In the genomic region with DNA sequence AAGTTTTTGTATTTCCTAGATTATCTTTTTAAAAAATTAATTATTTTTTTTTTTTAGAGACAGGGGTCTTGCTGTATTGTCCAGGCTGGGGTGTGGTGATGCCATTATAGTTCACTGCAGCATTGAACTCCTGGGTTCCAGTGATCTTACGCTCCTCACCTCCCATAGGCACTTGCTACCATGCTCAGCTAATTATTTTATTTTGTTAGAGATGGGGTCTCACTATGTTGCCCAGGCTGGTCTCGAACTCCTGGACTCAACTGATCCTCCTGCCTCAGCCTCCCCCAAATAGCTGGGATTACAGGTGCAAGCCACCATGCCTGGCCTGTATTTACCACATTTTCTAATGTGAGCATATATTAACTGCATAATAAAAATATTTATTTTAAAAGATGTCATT, we compare ENCODE assay signal across 38 cellular contexts.
"Had no signal": no experiment of that assay in that cellular context is flagged by ENCODE, and none has a peak within 500 bp of the region (broad histone marks: within the 10 kb centered on the region; RNA-seq: fewer than 3 reads in every experiment).

No MANE protein-coding gene starts in this region.

- H3K9me3 ChIP-seq: ascending aorta had no signal

- H3K4me1 Mint-ChIP-seq: activated CD4-positive, alpha-beta memory T cell treated with anti-CD3 and anti-CD28 coated beads, Interleukin-2, amount 10 ng/mL, durations not matched to agents 7 days and 5 days; activated CD4-positive, alpha-beta T cell treated with anti-CD3 and anti-CD28 coated beads for 36 hours; activated CD4-positive, alpha-beta T cell treated with anti-CD3 and anti-CD28 coated beads, Interleukin-2, amount 10 ng/mL, durations not matched to agents 7 days and 5 days; activated CD8-positive, alpha-beta memory T cell treated with anti-CD3 and anti-CD28 coated beads, Interleukin-2, amount 10 ng/mL, durations not matched to agents 7 days and 5 days; activated naive CD4-positive, alpha-beta T cell treated with anti-CD3 and anti-CD28 coated beads, Interleukin-2, amount 10 ng/mL, durations not matched to agents 7 days and 5 days; activated naive CD4-positive, alpha-beta T cell treated with anti-CD3 and anti-CD28 coated beads, Interleukin-2, amount 50 U/mL, for 24 hours; activated naive CD8-positive, alpha-beta T cell treated with anti-CD3 and anti-CD28 coated beads, Interleukin-2, amount 10 ng/mL, durations not matched to agents 7 days and 5 days; activated naive CD8-positive, alpha-beta T cell treated with anti-CD3 and anti-CD28 coated beads, Interleukin-2, amount 50 U/mL, for 24 hours; central memory CD8-positive, alpha-beta T cell had no signal

- H3K4me3 Mint-ChIP-seq: activated CD4-positive, alpha-beta memory T cell treated with anti-CD3 and anti-CD28 coated beads, Interleukin-2, amount 10 ng/mL, durations not matched to agents 7 days and 5 days; activated CD4-positive, alpha-beta T cell treated with anti-CD3 and anti-CD28 coated beads for 36 hours; activated CD4-positive, alpha-beta T cell treated with anti-CD3 and anti-CD28 coated beads, Interleukin-2, amount 10 ng/mL, durations not matched to agents 7 days and 5 days; activated CD8-positive, alpha-beta memory T cell treated with anti-CD3 and anti-CD28 coated beads, Interleukin-2, amount 10 ng/mL, durations not matched to agents 7 days and 5 days; activated CD8-positive, alpha-beta T cell treated with anti-CD3 and anti-CD28 coated beads, Interleukin-2, amount 10 ng/mL, durations not matched to agents 7 days and 5 days; activated naive CD4-positive, alpha-beta T cell treated with anti-CD3 and anti-CD28 coated beads, Interleukin-2, amount 10 ng/mL, durations not matched to agents 7 days and 5 days; activated naive CD4-positive, alpha-beta T cell treated with anti-CD3 and anti-CD28 coated beads, Interleukin-2, amount 50 U/mL, for 24 hours; activated naive CD8-positive, alpha-beta T cell; activated naive CD8-positive, alpha-beta T cell treated with anti-CD3 and anti-CD28 coated beads, Interleukin-2, amount 10 ng/mL, durations not matched to agents 7 days and 5 days; activated naive CD8-positive, alpha-beta T cell treated with anti-CD3 and anti-CD28 coated beads, Interleukin-2, amount 50 U/mL, for 24 hours; activated T-cell treated with anti-CD3 and anti-CD28 coated beads, Interleukin-2, amount 50 U/mL, for 24 hours; brain; central memory CD8-positive, alpha-beta T cell; T-helper 1 cell treated with Interleukin-12 subunit alpha and Interleukin-12 subunit beta and Interleukin-4 antibody, amounts not matched to agents 30 μg/mL and 1 μg/mL, for 36 hours; T-helper 2 cell treated with Interferon-gamma antibody and Interleukin-4, amounts not matched to agents 5 μg/mL and 100 μg/mL, for 36 hours had no signal

- H3K27ac Mint-ChIP-seq: activated CD4-positive, alpha-beta memory T cell treated with anti-CD3 and anti-CD28 coated beads, Interleukin-2, amount 10 ng/mL, durations not matched to agents 7 days and 5 days; activated CD4-positive, alpha-beta T cell treated with anti-CD3 and anti-CD28 coated beads for 36 hours; activated CD4-positive, alpha-beta T cell treated with anti-CD3 and anti-CD28 coated beads, Interleukin-2, amount 10 ng/mL, durations not matched to agents 7 days and 5 days; activated CD8-positive, alpha-beta memory T cell treated with anti-CD3 and anti-CD28 coated beads, Interleukin-2, amount 10 ng/mL, durations not matched to agents 7 days and 5 days; activated CD8-positive, alpha-beta T cell treated with anti-CD3 and anti-CD28 coated beads, Interleukin-2, amount 10 ng/mL, durations not matched to agents 7 days and 5 days; activated naive CD4-positive, alpha-beta T cell treated with anti-CD3 and anti-CD28 coated beads, Interleukin-2, amount 10 ng/mL, durations not matched to agents 7 days and 5 days; activated naive CD4-positive, alpha-beta T cell treated with anti-CD3 and anti-CD28 coated beads, Interleukin-2, amount 50 U/mL, for 24 hours; activated naive CD8-positive, alpha-beta T cell; activated naive CD8-positive, alpha-beta T cell treated with anti-CD3 and anti-CD28 coated beads, Interleukin-2, amount 10 ng/mL, durations not matched to agents 7 days and 5 days; activated naive CD8-positive, alpha-beta T cell treated with anti-CD3 and anti-CD28 coated beads, Interleukin-2, amount 50 U/mL, for 24 hours; activated T-cell treated with anti-CD3 and anti-CD28 coated beads, Interleukin-2, amount 50 U/mL, for 24 hours; activated T-helper 2 cell treated with anti-CD3 and anti-CD28 coated beads, Interferon-gamma antibody, Interleukin-2, Interleukin-4, amounts not matched to agents 10 μg/mL and 5 μg/mL and 100 μg/mL, durations not matched to agents 14 hours and 24 hours and 36 hours; brain; T-helper 1 cell treated with Interleukin-12 subunit alpha and Interleukin-12 subunit beta and Interleukin-4 antibody, amounts not matched to agents 30 μg/mL and 1 μg/mL, for 36 hours; T-helper 2 cell treated with Interferon-gamma antibody and Interleukin-4, amounts not matched to agents 5 μg/mL and 100 μg/mL, for 36 hours had no signal

- H3K4me1 ChIP-seq: ascending aorta had no signal

- ATAC-seq: activated CD4-positive, alpha-beta T cell treated with anti-CD3 and anti-CD28 coated beads for 36 hours; activated CD4-positive, CD25-positive, alpha-beta regulatory T cell treated with anti-CD3 and anti-CD28 coated beads, Interleukin-2, amount 50 U/mL, for 24 hours; activated CD8-positive, alpha-beta memory T cell treated with anti-CD3 and anti-CD28 coated beads, Interleukin-2, amount 10 ng/mL, durations not matched to agents 7 days and 5 days; activated CD8-positive, alpha-beta T cell treated with anti-CD3 and anti-CD28 coated beads, Interleukin-2, amount 10 ng/mL, durations not matched to agents 7 days and 5 days; activated naive CD8-positive, alpha-beta T cell treated with anti-CD3 and anti-CD28 coated beads, Interleukin-2, amount 50 U/mL, for 24 hours had no signal

- H3K4me3 ChIP-seq: ascending aorta, cardiac muscle cell had no signal

- H3K27ac ChIP-seq: ascending aorta, cardiac muscle cell, VCaP had no signal

- DNase-seq: activated CD4-positive, alpha-beta memory T cell treated with anti-CD3 and anti-CD28 coated beads, Interleukin-2, amount 10 ng/mL, durations not matched to agents 7 days and 5 days; activated CD4-positive, alpha-beta T cell treated with anti-CD3 and anti-CD28 coated beads for 1 hour; activated CD4-positive, alpha-beta T cell treated with anti-CD3 and anti-CD28 coated beads for 36 hours; activated CD4-positive, alpha-beta T cell treated with anti-CD3 and anti-CD28 coated beads for 48 hours; activated CD4-positive, alpha-beta T cell treated with anti-CD3 and anti-CD28 coated beads, Interleukin-2, amount 10 ng/mL, durations not matched to agents 7 days and 5 days; activated CD4-positive, alpha-beta T cell treated with anti-CD3 and anti-CD28 coated beads, Interleukin-2, amount 50 U/mL, for 48 hours; activated CD4-positive, CD25-positive, alpha-beta regulatory T cell; activated CD8-positive, alpha-beta memory T cell treated with anti-CD3 and anti-CD28 coated beads for 24 hours; activated CD8-positive, alpha-beta memory T cell treated with anti-CD3 and anti-CD28 coated beads, Interleukin-2, amount 10 ng/mL, durations not matched to agents 7 days and 5 days; activated CD8-positive, alpha-beta memory T cell treated with anti-CD3 and anti-CD28 coated beads, Interleukin-2, amount 50 U/mL, for 48 hours; activated CD8-positive, alpha-beta T cell treated with anti-CD3 and anti-CD28 coated beads, Interleukin-2, amount 10 ng/mL, durations not matched to agents 7 days and 5 days; activated effector memory CD4-positive, alpha-beta T cell treated with Interleukin-2 at 50 U/mL for 16 hours; activated gamma-delta T cell; activated naive CD4-positive, alpha-beta T cell treated with anti-CD3 and anti-CD28 coated beads, Interleukin-2, amount 10 ng/mL, durations not matched to agents 7 days and 5 days; activated naive CD4-positive, alpha-beta T cell treated with Interleukin-2 at 50 U/mL for 16 hours; activated naive CD8-positive, alpha-beta T cell treated with anti-CD3 and anti-CD28 coated beads, Interleukin-2, amount 10 ng/mL, durations not matched to agents 7 days and 5 days; activated naive CD8-positive, alpha-beta T cell treated with anti-CD3 and anti-CD28 coated beads, Interleukin-2, amount 50 U/mL, for 24 hours; activated T-cell treated with anti-CD3 and anti-CD28 coated beads, Interleukin-2, amount 50 U/mL, for 24 hours; activated T-cell treated with anti-CD3 and anti-CD28 coated beads, Interleukin-2, amount 50 U/mL, for 48 hours; amygdala; anterior cingulate cortex; caudate nucleus; cerebellar nuclear complex; T-helper 2 cell; T-helper 9 cell had no signal

- H3K27me3 ChIP-seq: ascending aorta, cardiac muscle cell had no signal

- FAIRE-seq: bronchial epithelial cell, TTC549 had no signal

- H3K27me3 Mint-ChIP-seq: activated CD4-positive, alpha-beta memory T cell treated with anti-CD3 and anti-CD28 coated beads, Interleukin-2, amount 10 ng/mL, durations not matched to agents 7 days and 5 days; activated CD4-positive, alpha-beta T cell treated with anti-CD3 and anti-CD28 coated beads for 36 hours; activated CD4-positive, alpha-beta T cell treated with anti-CD3 and anti-CD28 coated beads, Interleukin-2, amount 10 ng/mL, durations not matched to agents 7 days and 5 days; activated CD8-positive, alpha-beta memory T cell treated with anti-CD3 and anti-CD28 coated beads, Interleukin-2, amount 10 ng/mL, durations not matched to agents 7 days and 5 days; activated naive CD4-positive, alpha-beta T cell treated with anti-CD3 and anti-CD28 coated beads, Interleukin-2, amount 10 ng/mL, durations not matched to agents 7 days and 5 days; activated naive CD4-positive, alpha-beta T cell treated with anti-CD3 and anti-CD28 coated beads, Interleukin-2, amount 50 U/mL, for 24 hours; activated naive CD8-positive, alpha-beta T cell; activated naive CD8-positive, alpha-beta T cell treated with anti-CD3 and anti-CD28 coated beads, Interleukin-2, amount 10 ng/mL, durations not matched to agents 7 days and 5 days; activated naive CD8-positive, alpha-beta T cell treated with anti-CD3 and anti-CD28 coated beads, Interleukin-2, amount 50 U/mL, for 24 hours; activated T-cell treated with anti-CD3 and anti-CD28 coated beads, Interleukin-2, amount 50 U/mL, for 24 hours; brain; central memory CD8-positive, alpha-beta T cell had no signal

- H3K9me3 Mint-ChIP-seq: activated CD4-positive, alpha-beta memory T cell treated with anti-CD3 and anti-CD28 coated beads, Interleukin-2, amount 10 ng/mL, durations not matched to agents 7 days and 5 days; activated CD4-positive, alpha-beta T cell treated with anti-CD3 and anti-CD28 coated beads, Interleukin-2, amount 10 ng/mL, durations not matched to agents 7 days and 5 days; activated naive CD4-positive, alpha-beta T cell treated with anti-CD3 and anti-CD28 coated beads, Interleukin-2, amount 10 ng/mL, durations not matched to agents 7 days and 5 days; activated naive CD4-positive, alpha-beta T cell treated with anti-CD3 and anti-CD28 coated beads, Interleukin-2, amount 50 U/mL, for 24 hours; activated naive CD8-positive, alpha-beta T cell treated with anti-CD3 and anti-CD28 coated beads, Interleukin-2, amount 10 ng/mL, durations not matched to agents 7 days and 5 days; activated naive CD8-positive, alpha-beta T cell treated with anti-CD3 and anti-CD28 coated beads, Interleukin-2, amount 50 U/mL, for 24 hours; activated T-cell treated with anti-CD3 and anti-CD28 coated beads, Interleukin-2, amount 50 U/mL, for 24 hours; activated T-helper 2 cell treated with anti-CD3 and anti-CD28 coated beads, Interferon-gamma antibody, Interleukin-2, Interleukin-4, amounts not matched to agents 10 μg/mL and 5 μg/mL and 100 μg/mL, durations not matched to agents 14 hours and 24 hours and 36 hours; brain; central memory CD8-positive, alpha-beta T cell; T-helper 1 cell treated with Interleukin-12 subunit alpha and Interleukin-12 subunit beta and Interleukin-4 antibody, amounts not matched to agents 30 μg/mL and 1 μg/mL, for 36 hours; T-helper 2 cell treated with Interferon-gamma antibody and Interleukin-4, amounts not matched to agents 5 μg/mL and 100 μg/mL, for 36 hours had no signal
